ENCODE assay signal across 1 cellular context in the genomic region with DNA sequence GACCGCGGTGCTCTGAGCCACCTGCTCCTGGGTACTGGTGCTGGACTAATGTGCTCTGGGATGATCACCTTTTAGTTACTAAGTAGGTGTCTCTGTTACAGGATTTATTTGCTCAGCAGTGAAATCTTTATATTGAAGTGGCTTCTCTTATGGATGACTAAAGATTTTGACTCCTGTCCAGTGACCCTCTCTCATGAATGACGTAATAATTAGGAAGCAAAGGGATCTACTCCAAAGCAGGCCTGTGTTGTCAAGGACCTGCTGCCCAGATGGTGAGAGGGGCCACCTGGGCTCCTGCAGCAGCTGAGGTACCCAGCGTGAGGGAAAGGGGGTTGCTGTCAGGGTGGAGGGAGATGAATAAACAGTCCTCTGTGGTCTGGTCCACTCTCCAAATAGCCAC.
TF ChIP-seq lines count a peak whose summit lies in the region.

No MANE protein-coding gene starts in this region.

TF ChIP-seq in GM23338, 12 proteins besides CTCF, POLR2A, EP300 and RAD21 (continued from another document):
- TF ChIP-seq, protein P1, sequence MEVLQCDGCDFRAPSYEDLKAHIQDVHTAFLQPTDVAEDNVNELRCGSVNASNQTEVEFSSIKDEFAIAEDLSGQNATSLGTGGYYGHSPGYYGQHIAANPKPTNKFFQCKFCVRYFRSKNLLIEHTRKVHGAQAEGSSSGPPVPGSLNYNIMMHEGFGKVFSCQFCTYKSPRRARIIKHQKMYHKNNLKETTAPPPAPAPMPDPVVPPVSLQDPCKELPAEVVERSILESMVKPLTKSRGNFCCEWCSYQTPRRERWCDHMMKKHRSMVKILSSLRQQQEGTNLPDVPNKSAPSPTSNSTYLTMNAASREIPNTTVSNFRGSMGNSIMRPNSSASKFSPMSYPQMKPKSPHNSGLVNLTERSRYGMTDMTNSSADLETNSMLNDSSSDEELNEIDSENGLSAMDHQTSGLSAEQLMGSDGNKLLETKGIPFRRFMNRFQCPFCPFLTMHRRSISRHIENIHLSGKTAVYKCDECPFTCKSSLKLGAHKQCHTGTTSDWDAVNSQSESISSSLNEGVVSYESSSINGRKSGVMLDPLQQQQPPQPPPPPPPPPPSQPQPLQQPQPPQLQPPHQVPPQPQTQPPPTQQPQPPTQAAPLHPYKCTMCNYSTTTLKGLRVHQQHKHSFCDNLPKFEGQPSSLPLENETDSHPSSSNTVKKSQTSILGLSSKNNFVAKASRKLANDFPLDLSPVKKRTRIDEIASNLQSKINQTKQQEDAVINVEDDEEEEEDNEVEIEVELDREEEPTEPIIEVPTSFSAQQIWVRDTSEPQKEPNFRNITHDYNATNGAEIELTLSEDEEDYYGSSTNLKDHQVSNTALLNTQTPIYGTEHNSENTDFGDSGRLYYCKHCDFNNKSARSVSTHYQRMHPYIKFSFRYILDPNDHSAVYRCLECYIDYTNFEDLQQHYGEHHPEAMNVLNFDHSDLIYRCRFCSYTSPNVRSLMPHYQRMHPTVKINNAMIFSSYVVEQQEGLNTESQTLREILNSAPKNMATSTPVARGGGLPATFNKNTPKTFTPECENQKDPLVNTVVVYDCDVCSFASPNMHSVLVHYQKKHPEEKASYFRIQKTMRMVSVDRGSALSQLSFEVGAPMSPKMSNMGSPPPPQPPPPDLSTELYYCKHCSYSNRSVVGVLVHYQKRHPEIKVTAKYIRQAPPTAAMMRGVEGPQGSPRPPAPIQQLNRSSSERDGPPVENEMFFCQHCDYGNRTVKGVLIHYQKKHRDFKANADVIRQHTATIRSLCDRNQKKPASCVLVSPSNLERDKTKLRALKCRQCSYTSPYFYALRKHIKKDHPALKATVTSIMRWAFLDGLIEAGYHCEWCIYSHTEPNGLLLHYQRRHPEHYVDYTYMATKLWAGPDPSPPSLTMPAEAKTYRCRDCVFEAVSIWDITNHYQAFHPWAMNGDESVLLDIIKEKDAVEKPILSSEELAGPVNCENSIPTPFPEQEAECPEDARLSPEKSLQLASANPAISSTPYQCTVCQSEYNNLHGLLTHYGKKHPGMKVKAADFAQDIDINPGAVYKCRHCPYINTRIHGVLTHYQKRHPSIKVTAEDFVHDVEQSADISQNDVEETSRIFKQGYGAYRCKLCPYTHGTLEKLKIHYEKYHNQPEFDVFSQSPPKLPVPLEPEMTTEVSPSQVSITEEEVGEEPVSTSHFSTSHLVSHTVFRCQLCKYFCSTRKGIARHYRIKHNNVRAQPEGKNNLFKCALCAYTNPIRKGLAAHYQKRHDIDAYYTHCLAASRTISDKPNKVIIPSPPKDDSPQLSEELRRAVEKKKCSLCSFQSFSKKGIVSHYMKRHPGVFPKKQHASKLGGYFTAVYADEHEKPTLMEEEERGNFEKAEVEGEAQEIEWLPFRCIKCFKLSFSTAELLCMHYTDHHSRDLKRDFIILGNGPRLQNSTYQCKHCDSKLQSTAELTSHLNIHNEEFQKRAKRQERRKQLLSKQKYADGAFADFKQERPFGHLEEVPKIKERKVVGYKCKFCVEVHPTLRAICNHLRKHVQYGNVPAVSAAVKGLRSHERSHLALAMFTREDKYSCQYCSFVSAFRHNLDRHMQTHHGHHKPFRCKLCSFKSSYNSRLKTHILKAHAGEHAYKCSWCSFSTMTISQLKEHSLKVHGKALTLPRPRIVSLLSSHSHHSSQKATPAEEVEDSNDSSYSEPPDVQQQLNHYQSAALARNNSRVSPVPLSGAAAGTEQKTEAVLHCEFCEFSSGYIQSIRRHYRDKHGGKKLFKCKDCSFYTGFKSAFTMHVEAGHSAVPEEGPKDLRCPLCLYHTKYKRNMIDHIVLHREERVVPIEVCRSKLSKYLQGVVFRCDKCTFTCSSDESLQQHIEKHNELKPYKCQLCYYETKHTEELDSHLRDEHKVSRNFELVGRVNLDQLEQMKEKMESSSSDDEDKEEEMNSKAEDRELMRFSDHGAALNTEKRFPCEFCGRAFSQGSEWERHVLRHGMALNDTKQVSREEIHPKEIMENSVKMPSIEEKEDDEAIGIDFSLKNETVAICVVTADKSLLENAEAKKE (CRISPR knock-in tag; IDR thresholded peaks at IDR 0.05), result no peak
- TF ChIP-seq ZNF331 (CRISPR knock-in tag; IDR thresholded peaks at IDR 0.05; ENCODE audit: low read depth), result no peak
- no peak for TF ChIP-seq STAT1 (IDR thresholded peaks at IDR 0.05; ENCODE audit: unreplicated experiment)
- TF ChIP-seq ZNF114 (CRISPR knock-in tag; IDR thresholded peaks at IDR 0.05), result no peak
- no peak for TF ChIP-seq CREB1 (CRISPR knock-in tag; IDR thresholded peaks at IDR 0.05; ENCODE audit: low read depth)
- TF ChIP-seq ETS1 (IDR thresholded peaks at IDR 0.05), result no peak
- no peak for TF ChIP-seq POLR2AphosphoS5 (IDR thresholded peaks at IDR 0.05; ENCODE audit: low read depth)
